Comparison of ENCODE assay signal across 12 cellular contexts in genomic region chr17:32488604-32489180, GRCh38. TPM values are rescaled to one million over a fixed set of nuclear protein-coding genes. Genes with fewer than 3 reads are reported as not detected.
DNase-seq lines count a peak whose midpoint lies in the region; ATAC-seq, FAIRE-seq and TF ChIP-seq lines count a peak whose summit lies in the region.
"Had no signal": no experiment of that assay in that cellular context is flagged by ENCODE, and none has a peak within 500 bp of the region (broad histone marks: within the 10 kb centered on the region; RNA-seq: fewer than 3 reads in every experiment).

No MANE protein-coding gene starts in this region.

- H3K9me3 Mint-ChIP-seq in MCF 10A (ENCODE audit: unreplicated experiment) (no peaks in the 10 kb centered on the region), endothelial cell (ENCODE audit: unreplicated experiment) (no peaks in the 10 kb centered on the region)
- H3K9me3 Mint-ChIP-seq in activated T-helper 17 cell treated with anti-CD3 and anti-CD28 coated beads, Interleukin-2, amount 50 U/mL, for 72 hours = no peaks in the 10 kb centered on the region

- peak overlapping the region; percentile 97 for H3K4me2 ChIP-seq in HepG2 (ENCODE audit: low read depth, low read length)

- H3K36me3 ChIP-seq in breast epithelium (no peaks in the 10 kb centered on the region), HepG2 (replicated peaks in 1 of 2; ENCODE audit: control insufficient read depth in 1 of 2, insufficient read depth in 2 of 2, low read length in 2 of 2) (peaks cover 2 to 4% of the 10 kb centered on the region in 2 experiments; a peak in 2 of 5 replicates), upper lobe of right lung (no peaks in the 10 kb centered on the region)

- ATAC-seq in activated T-helper 17 cell treated with anti-CD3 and anti-CD28 coated beads, Interleukin-2, amount 50 U/mL, for 72 hours (replicated peaks) = no peak
- ATAC-seq in HepG2 (no peak), upper lobe of right lung (no peak)
- ATAC-seq: K562 had no signal

- H3K4me3 ChIP-seq in breast epithelium (no peak overlapping the region), HepG2 (replicated peaks in 1 of 3; ENCODE audit: insufficient read depth in 1 of 3, low read depth in 2 of 3, low read length in 3 of 3) (no peak overlapping the region), upper lobe of right lung (no peak overlapping the region)
- H3K4me3 ChIP-seq: K562 had no signal

- H3K4me1 ChIP-seq in breast epithelium (peaks cover 0 to 10% of the 10 kb centered on the region in 2 donors), HepG2 (ENCODE audit: insufficient read depth, low read length) (peaks cover 40% of the 10 kb centered on the region), upper lobe of right lung (peaks cover 13% of the 10 kb centered on the region)

- no peaks in the 10 kb centered on the region for H3K79me2 ChIP-seq in HepG2 (ENCODE audit: insufficient read depth, low read length)

- TF ChIP-seq CTCF in MCF 10A (IDR thresholded peaks at IDR 0.05; ENCODE audit: unreplicated experiment) = no peak
- TF ChIP-seq CTCF in breast epithelium (IDR thresholded peaks at IDR 0.05) = no peak
- TF ChIP-seq CTCF in HepG2 (CRISPR knock-in tag; IDR thresholded peaks at IDR 0.05) = no peak
- no peak for TF ChIP-seq CTCF in upper lobe of right lung (IDR thresholded peaks at IDR 0.05)
- TF ChIP-seq CTCF in endothelial cell (IDR thresholded peaks at IDR 0.05; ENCODE audit: unreplicated experiment) = no peak

- no peaks in the 10 kb centered on the region for H4K20me1 ChIP-seq in HepG2 (ENCODE audit: insufficient read depth, low read length)

- 95% methylated on average over 13 of the region's 13 CpGs for WGBS in HepG2 (ENCODE audit: low lambda C conversion rate)

- H3K27me3 Mint-ChIP-seq in MCF 10A (ENCODE audit: insufficient read depth, unreplicated experiment) (no peaks in the 10 kb centered on the region), endothelial cell (ENCODE audit: unreplicated experiment) (peaks cover 10% of the 10 kb centered on the region)
- H3K27me3 Mint-ChIP-seq in activated T-helper 17 cell treated with anti-CD3 and anti-CD28 coated beads, Interleukin-2, amount 50 U/mL, for 72 hours = no peaks in the 10 kb centered on the region

- POLR2A ChIA-PET in MCF 10A (lab: Yijun Ruan, JAX) = no interaction called here
- POLR2A ChIA-PET in HepG2 (lab: Yijun Ruan, JAX) = no interaction called here

- CTCF ChIA-PET in MCF 10A (lab: Yijun Ruan, JAX) (interaction anchor here (0.5 to 1.6 kb wide), 6 partner anchors 7 to 624 kb away, joined by 3 to 8 read pairs (median 4); no protein-coding TSS in a partner anchor), HepG2 (lab: Yijun Ruan, JAX; ENCODE audit: low intra/inter-chr PET ratio, low total read pairs) (no interaction called here)

- H3K9me3 ChIP-seq in breast epithelium (no peaks in the 10 kb centered on the region), HepG2 (ENCODE audit: low read length) (no peaks in the 10 kb centered on the region), upper lobe of right lung (no peaks in the 10 kb centered on the region)
- H3K9me3 ChIP-seq: HAP-1 had no signal

- H3K4me1 Mint-ChIP-seq in MCF 10A (ENCODE audit: insufficient read depth, unreplicated experiment) = peaks cover 33% of the 10 kb centered on the region
- peaks cover 20% of the 10 kb centered on the region for H3K4me1 Mint-ChIP-seq in activated T-helper 17 cell treated with anti-CD3 and anti-CD28 coated beads, Interleukin-2, amount 50 U/mL, for 72 hours
- peaks cover 23% of the 10 kb centered on the region for H3K4me1 Mint-ChIP-seq in endothelial cell (ENCODE audit: unreplicated experiment)

- H3K4me3 Mint-ChIP-seq in MCF 10A (ENCODE audit: unreplicated experiment) (peak overlapping the region; percentile 80), endothelial cell (ENCODE audit: unreplicated experiment) (no peak overlapping the region)
- peak overlapping the region; percentile 94 for H3K4me3 Mint-ChIP-seq in activated T-helper 17 cell treated with anti-CD3 and anti-CD28 coated beads, Interleukin-2, amount 50 U/mL, for 72 hours

- BruUV-seq in MCF 10A (replicated peaks; lab: Mats Ljungman, UMichigan) (no TSS peak), HepG2 (replicated peaks; lab: Mats Ljungman, UMichigan) (no TSS peak)

- FAIRE-seq in HepG2 (lab: Jason Lieb, UNC) = no peak
- FAIRE-seq: K562 had no signal

- H3K27me3 ChIP-seq in breast epithelium (no peaks in the 10 kb centered on the region), HepG2 (ENCODE audit: control insufficient read depth in 1 of 2, insufficient read depth in 2 of 2, low read length in 2 of 2) (no peaks in the 10 kb centered on the region), upper lobe of right lung (no peaks in the 10 kb centered on the region)

- TF ChIP-seq RAD21 in HepG2 (CRISPR knock-in tag; IDR thresholded peaks at IDR 0.05) = no peak

- H3K9ac ChIP-seq in HepG2 (ENCODE audit: insufficient read depth, low read depth, low read length) = no peak overlapping the region

- no peak overlapping the region for H2AFZ ChIP-seq in HepG2 (ENCODE audit: low read length)

- TF ChIP-seq EP300 in HepG2 (IDR thresholded peaks at IDR 0.05; ENCODE audit: low read depth in 2 of 2, low read length in 2 of 2) (no peak), HepG2 (CRISPR knock-in tag; IDR thresholded peaks at IDR 0.05; ENCODE audit: borderline replicate concordance) (no peak)

- no peak overlapping the region for H3K27ac ChIP-seq in breast epithelium
- no peak overlapping the region for H3K27ac ChIP-seq in HepG2 (ENCODE audit: extremely low read length, insufficient read depth, low read length)
- no peak overlapping the region for H3K27ac ChIP-seq in upper lobe of right lung

- no peak for DNase-seq in MCF 10A (ENCODE audit: unreplicated experiment)
- DNase-seq in breast epithelium (ENCODE audit: low spot score in 2 of 2) = no peak
- DNase-seq in HepG2 (ENCODE audit: low spot score) = no peak
- peak; percentile 58 for DNase-seq in upper lobe of right lung
- DNase-seq in endothelial cell (ENCODE audit: low spot score) = no peak
- no peak for DNase-seq in SIG-M5 treated with dmso at 0.1 percent for 504 hours (lab: John Stamatoyannopoulos, UW; ENCODE audit: unreplicated experiment)
- DNase-seq in DMS53 treated with DMSO at 0.1 percent for 48 hours (lab: John Stamatoyannopoulos, UW; ENCODE audit: unreplicated experiment) = no peak
- DNase-seq: AML-193, NCI-H1930 had no signal

- intact Hi-C loops in MCF 10A (cut with micrococcal nuclease) (no loop called here), breast epithelium (cut with DNase I; ENCODE audit: low total_unique reads) (no loop called here), HepG2 (cut with micrococcal nuclease; ENCODE audit: unreplicated experiment) (no loop called here), upper lobe of right lung (cut with DNase I) (no loop called here)

- H3K27ac Mint-ChIP-seq in MCF 10A (ENCODE audit: low read depth, unreplicated experiment) (peak overlapping the region; percentile 23), endothelial cell (ENCODE audit: unreplicated experiment) (no peak overlapping the region)
- H3K27ac Mint-ChIP-seq in activated T-helper 17 cell treated with anti-CD3 and anti-CD28 coated beads, Interleukin-2, amount 50 U/mL, for 72 hours = peak overlapping the region; percentile 82

- TF ChIP-seq POLR2A in breast epithelium (IDR thresholded peaks at IDR 0.05) = no peak
- no peak for TF ChIP-seq POLR2A in HepG2 (IDR thresholded peaks at IDR 0.05; ENCODE audit: insufficient read depth in 1 of 2, low read depth in 2 of 2, low read length in 2 of 2)

- in situ Hi-C loops in HepG2 (cut with HindIII; ENCODE audit: extremely low pct_ligation_motif_present, low pct_unique_long_range_greater_than_20kb) = loop anchor here (10.0 kb wide), 1 partner anchor 266 kb away; no protein-coding TSS in a partner anchor

- H3K36me3 Mint-ChIP-seq in MCF 10A (ENCODE audit: insufficient read depth, unreplicated experiment) (peaks cover 22% of the 10 kb centered on the region), endothelial cell (ENCODE audit: low read depth, unreplicated experiment) (peaks cover 14% of the 10 kb centered on the region)
- peaks cover 39% of the 10 kb centered on the region for H3K36me3 Mint-ChIP-seq in activated T-helper 17 cell treated with anti-CD3 and anti-CD28 coated beads, Interleukin-2, amount 50 U/mL, for 72 hours (ENCODE audit: low read depth)

RNA-seq across cellular contexts. Expression of gene CDK5R1, which starts 1.9 kb away (rescaled TPM):
- 4.0 and 4.4 TPM in 2 replicates for total RNA-seq in MCF 10A (2022)
- total RNA-seq in breast epithelium = under 1 TPM; 0.66 to 0.88 (median 0.80) TPM
- total RNA-seq in activated T-helper 17 cell treated with anti-CD3 and anti-CD28 coated beads, Interleukin-2, amount 50 U/mL, for 72 hours = 10 to 100 TPM in 1 of 2 donors, 1 to 10 TPM in 1; 3.6 to 13.0 TPM
- 2.5 and 3.9 TPM in 2 replicates for total RNA-seq in HepG2 (2016; rRNA removed; fragmentation: Illumina TruSeq; extraction: Trizol)
- 0.71 TPM in 2 replicates for total RNA-seq in HepG2 (2016; cell fraction: cytosol; rRNA removed; fragmentation: Illumina TruSeq; extraction: Trizol; ENCODE audit: low read depth)
- 2.2 and 3.5 TPM in 2 replicates for total RNA-seq in HepG2 (2016; cell fraction: insoluble cytoplasmic fraction; rRNA removed; fragmentation: Illumina TruSeq; extraction: Trizol)
- total RNA-seq in HepG2 (2016; cell fraction: membrane; rRNA removed; fragmentation: Illumina TruSeq; extraction: Trizol) = 2.5 and 3.2 TPM in 2 replicates
- 4.4 and 5.2 TPM in 2 replicates for total RNA-seq in HepG2 (2016; cell fraction: nucleus; rRNA removed; fragmentation: Illumina TruSeq; extraction: Trizol)
- 1.1 and 1.4 TPM in 2 replicates for polyA plus RNA-seq in HepG2 (2011; rRNA removed)
- polyA plus RNA-seq in HepG2 (2011; cell fraction: cytosol; rRNA removed) = 1.0 and 1.1 TPM in 2 replicates
- 3.4 and 3.9 TPM in 2 replicates for polyA plus RNA-seq in HepG2 (2011; cell fraction: nucleus; rRNA removed)
- polyA plus RNA-seq in HepG2 (2012) = 2.0 and 2.1 TPM in 2 replicates
- 0.42 and 0.75 TPM in 2 replicates for polyA plus RNA-seq in HepG2 (2016; cell fraction: cytosol; fragmentation: Illumina TruSeq; extraction: Trizol; ENCODE audit: low read depth)
- 2.5 and 3.0 TPM in 2 replicates for polyA plus RNA-seq in HepG2 (2016; cell fraction: insoluble cytoplasmic fraction; fragmentation: Illumina TruSeq; extraction: Trizol; ENCODE audit: low read depth)
- polyA plus RNA-seq in HepG2 (2016; cell fraction: membrane; fragmentation: Illumina TruSeq; extraction: Trizol; ENCODE audit: low read depth) = 1.6 and 1.9 TPM in 2 replicates
- 8.0 and 8.4 TPM in 2 replicates for polyA plus RNA-seq in HepG2 (2016; cell fraction: nucleus; fragmentation: Illumina TruSeq; extraction: Trizol; ENCODE audit: insufficient read depth, low read depth)
- 0.37 and 4.7 TPM in 2 replicates for polyA minus RNA-seq in HepG2 (2011; rRNA and poly(A)+ RNA removed; ENCODE audit: low replicate concordance)
- polyA minus RNA-seq in HepG2 (2011; cell fraction: cytosol; rRNA and poly(A)+ RNA removed) = 1.1 and 1.7 TPM in 2 replicates
- polyA minus RNA-seq in HepG2 (2011; cell fraction: nucleus; rRNA and poly(A)+ RNA removed) = 2.4 and 2.6 TPM in 2 replicates
- total RNA-seq in upper lobe of right lung = 1.6 TPM
- 2.2 TPM for total RNA-seq in endothelial cell (ENCODE audit: unreplicated experiment)

RNA-seq across cellular contexts. Expression of gene PSMD11, which starts 44.4 kb away (rescaled TPM):
- 123 and 134 TPM in 2 replicates for total RNA-seq in MCF 10A (2022)
- 10 to 100 TPM; 49.2 to 61.9 (median 56.6) TPM for total RNA-seq in breast epithelium
- 100 to 1,000 TPM; 108 to 161 TPM for total RNA-seq in activated T-helper 17 cell treated with anti-CD3 and anti-CD28 coated beads, Interleukin-2, amount 50 U/mL, for 72 hours
- total RNA-seq in HepG2 (2016; rRNA removed; fragmentation: Illumina TruSeq; extraction: Trizol) = 152 and 233 TPM in 2 replicates
- 29.1 and 33.4 TPM in 2 replicates for total RNA-seq in HepG2 (2016; cell fraction: cytosol; rRNA removed; fragmentation: Illumina TruSeq; extraction: Trizol; ENCODE audit: low read depth)
- total RNA-seq in HepG2 (2016; cell fraction: insoluble cytoplasmic fraction; rRNA removed; fragmentation: Illumina TruSeq; extraction: Trizol) = 171 and 231 TPM in 2 replicates
- total RNA-seq in HepG2 (2016; cell fraction: membrane; rRNA removed; fragmentation: Illumina TruSeq; extraction: Trizol) = 55.8 and 64.2 TPM in 2 replicates
- 97.0 and 99.3 TPM in 2 replicates for total RNA-seq in HepG2 (2016; cell fraction: nucleus; rRNA removed; fragmentation: Illumina TruSeq; extraction: Trizol)
- polyA plus RNA-seq in HepG2 (2011; rRNA removed) = 64.2 and 69.8 TPM in 2 replicates
- 43.9 and 49.0 TPM in 2 replicates for polyA plus RNA-seq in HepG2 (2011; cell fraction: cytosol; rRNA removed)
- 28.9 and 39.9 TPM in 2 replicates for polyA plus RNA-seq in HepG2 (2011; cell fraction: nucleus; rRNA removed)
- polyA plus RNA-seq in HepG2 (2012) = 87.5 and 91.8 TPM in 2 replicates
- 21.5 TPM in 2 replicates for polyA plus RNA-seq in HepG2 (2016; cell fraction: cytosol; fragmentation: Illumina TruSeq; extraction: Trizol; ENCODE audit: low read depth)
- 239 and 241 TPM in 2 replicates for polyA plus RNA-seq in HepG2 (2016; cell fraction: insoluble cytoplasmic fraction; fragmentation: Illumina TruSeq; extraction: Trizol; ENCODE audit: low read depth)
- 30.8 and 34.3 TPM in 2 replicates for polyA plus RNA-seq in HepG2 (2016; cell fraction: membrane; fragmentation: Illumina TruSeq; extraction: Trizol; ENCODE audit: low read depth)
- 123 and 137 TPM in 2 replicates for polyA plus RNA-seq in HepG2 (2016; cell fraction: nucleus; fragmentation: Illumina TruSeq; extraction: Trizol; ENCODE audit: insufficient read depth, low read depth)
- polyA minus RNA-seq in HepG2 (2011; rRNA and poly(A)+ RNA removed; ENCODE audit: low replicate concordance) = 77.9 and 189 TPM in 2 replicates
- 61.4 and 62.0 TPM in 2 replicates for polyA minus RNA-seq in HepG2 (2011; cell fraction: cytosol; rRNA and poly(A)+ RNA removed)
- polyA minus RNA-seq in HepG2 (2011; cell fraction: nucleus; rRNA and poly(A)+ RNA removed) = 91.0 and 95.6 TPM in 2 replicates
- total RNA-seq in upper lobe of right lung = 62.8 TPM
- 110 TPM for total RNA-seq in endothelial cell (ENCODE audit: unreplicated experiment)
